11 cellular contexts compared by ENCODE assay signal in the genomic region with DNA sequence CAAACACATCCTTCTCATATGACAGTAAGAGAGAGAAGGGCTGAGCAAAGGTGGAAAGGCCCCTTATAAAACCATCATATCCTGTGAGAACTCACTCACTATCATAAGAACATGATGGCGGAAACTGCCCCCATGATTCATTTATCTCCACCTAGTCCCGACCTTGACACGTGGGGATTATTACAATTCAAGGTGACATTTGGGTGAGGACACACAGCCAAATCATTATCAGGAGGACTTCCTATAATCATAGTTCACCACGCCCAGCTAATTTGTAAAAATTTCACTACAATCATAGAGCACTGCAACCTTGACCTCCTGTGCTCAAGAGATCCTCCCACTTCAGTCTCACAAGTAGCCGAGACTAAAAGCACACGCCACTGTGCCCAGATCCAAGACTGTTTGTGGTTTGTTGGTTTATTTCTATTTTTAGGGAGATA.
DNase-seq lines count a peak whose midpoint lies in the region; ATAC-seq, FAIRE-seq and TF ChIP-seq lines count a peak whose summit lies in the region.
"Had no signal": no experiment of that assay in that cellular context is flagged by ENCODE, and none has a peak within 500 bp of the region (broad histone marks: within the 10 kb centered on the region; RNA-seq: fewer than 3 reads in every experiment).

No MANE protein-coding gene starts in this region.

- TF ChIP-seq CTCF in endodermal cell (conservative IDR thresholded peaks at IDR 0.05) (no peak), parathyroid adenoma (IDR thresholded peaks at IDR 0.05) (no peak)

- peaks cover 64% of the 10 kb centered on the region for H3K36me3 Mint-ChIP-seq in endodermal cell (ENCODE audit: low read depth)

- H3K27me3 ChIP-seq in endodermal cell (ENCODE audit: control insufficient read depth, insufficient read depth, low read length, poor library complexity, severe bottlenecking) (no peaks in the 10 kb centered on the region), parathyroid adenoma (ENCODE audit: control insufficient read depth, insufficient read depth, low read length) (no peaks in the 10 kb centered on the region)
- H3K27me3 ChIP-seq: sigmoid colon had no signal

- H3K9me3 Mint-ChIP-seq in endodermal cell: no peaks in the 10 kb centered on the region

- no peaks in the 10 kb centered on the region for H3K27me3 Mint-ChIP-seq in endodermal cell (ENCODE audit: insufficient read depth)

- H3K9me3 ChIP-seq in endodermal cell (ENCODE audit: control insufficient read depth, low read length) (no peaks in the 10 kb centered on the region), parathyroid adenoma (ENCODE audit: control insufficient read depth, low read length) (no peaks in the 10 kb centered on the region)
- H3K9me3 ChIP-seq: sigmoid colon had no signal

- H3K79me2 ChIP-seq in parathyroid adenoma: peaks cover 31% of the 10 kb centered on the region

- no peak for ATAC-seq in HG02870 (IDR thresholded peaks at IDR 0.05; ENCODE audit: unreplicated experiment)
- no peak for ATAC-seq in GM21786 (IDR thresholded peaks at IDR 0.05; ENCODE audit: unreplicated experiment)

- peaks cover 28% of the 10 kb centered on the region for H3K4me1 Mint-ChIP-seq in endodermal cell

- H3K4me3 ChIP-seq in endodermal cell (ENCODE audit: low read length) (no peak overlapping the region), parathyroid adenoma (ENCODE audit: low read depth, low read length) (no peak overlapping the region)
- H3K4me3 ChIP-seq: sigmoid colon had no signal

- H3K4me1 ChIP-seq in endodermal cell (ENCODE audit: control insufficient read depth, insufficient read depth, low read length) (peaks cover 15% of the 10 kb centered on the region), parathyroid adenoma (peaks cover 16% of the 10 kb centered on the region)

- H3K27ac ChIP-seq in endodermal cell (ENCODE audit: low read depth, low read length) (peak overlapping the region; percentile 8), parathyroid adenoma (peak overlapping the region; percentile 53)

- DNase-seq in GM19239 (ENCODE audit: insufficient read length, low spot score) (no peak), NCI-H2227 treated with DMSO at 0.1 percent for 48 hours (lab: John Stamatoyannopoulos, UW) (peak; percentile 74), endodermal cell (no peak), NAMALWA (ENCODE audit: low spot score) (no peak)
- DNase-seq: DMS 273 treated with DMSO at 0.1 percent for 48 hours, Kasumi-1, sigmoid colon had no signal

- no peak overlapping the region for H3K4me2 ChIP-seq in parathyroid adenoma (ENCODE audit: low read length)

- no peak overlapping the region for H2AFZ ChIP-seq in parathyroid adenoma

- H3K9ac ChIP-seq in endodermal cell (ENCODE audit: extremely low read depth, low read length, poor library complexity, severe bottlenecking): no peak overlapping the region
- no peak overlapping the region for H3K9ac ChIP-seq in parathyroid adenoma

- peak overlapping the region; percentile 80 for H3K27ac Mint-ChIP-seq in endodermal cell
- H3K27ac Mint-ChIP-seq: mesothelial cell of epicardium had no signal

- H3K36me3 ChIP-seq in endodermal cell (ENCODE audit: control insufficient read depth, insufficient read depth, low read length): peaks cover 51% of the 10 kb centered on the region
- H3K36me3 ChIP-seq in parathyroid adenoma (ENCODE audit: control insufficient read depth, insufficient read depth, low read length): no peaks in the 10 kb centered on the region

- peak; percentile 37 for FAIRE-seq in GM19239 (lab: Jason Lieb, UNC)

- WGBS in endodermal cell (ENCODE audit: insufficient coverage in 1 of 2, insufficient read length in 1 of 2), 2 experiments: 87 to 96% methylated on average over 4 to 6 of the region's 6 CpGs

- no peak overlapping the region for H3K4me3 Mint-ChIP-seq in endodermal cell
- H3K4me3 Mint-ChIP-seq: mesothelial cell of epicardium had no signal
